Comparison of ENCODE assay signal across 1 cellular context in genomic region chr14:20657216-20658211, GRCh38.
TF ChIP-seq lines count a peak whose summit lies in the region.

No MANE protein-coding gene starts in this region.

TF ChIP-seq in HepG2, 621 proteins besides CTCF, POLR2A, EP300 and RAD21:
- no peak for TF ChIP-seq POLR2G (IDR thresholded peaks at IDR 0.05; ENCODE audit: low read depth, low read length)
- no peak for TF ChIP-seq HOXA5 (CRISPR knock-in tag; IDR thresholded peaks at IDR 0.05)
- 0 out of 2 replicates have a peak, but pooled peaks have one; percentile 16 for TF ChIP-seq TARDBP (CRISPR knock-in tag; IDR thresholded peaks at IDR 0.05)
- TF ChIP-seq GFI1 (CRISPR knock-in tag; IDR thresholded peaks at IDR 0.05; ENCODE audit: borderline replicate concordance), result no peak
- peak; percentile 55 for TF ChIP-seq STAG1 (CRISPR knock-in tag; IDR thresholded peaks at IDR 0.05)
- TF ChIP-seq TGIF2 (CRISPR knock-in tag; IDR thresholded peaks at IDR 0.05), result no peak
- TF ChIP-seq USF2 (IDR thresholded peaks at IDR 0.05; ENCODE audit: low read depth, low read length), result no peak
- TF ChIP-seq USF2 (CRISPR knock-in tag; IDR thresholded peaks at IDR 0.05; ENCODE audit: borderline replicate concordance), result no peak
- no peak for TF ChIP-seq ZNF326 (CRISPR knock-in tag; IDR thresholded peaks at IDR 0.05; ENCODE audit: borderline replicate concordance)
- TF ChIP-seq SMC3 (IDR thresholded peaks at IDR 0.05; ENCODE audit: low read length), result peak; percentile 37; the same call in 1 of the 2 replicates
- TF ChIP-seq UBTF (CRISPR knock-in tag; IDR thresholded peaks at IDR 0.05), result no peak
- TF ChIP-seq NR2F6 (IDR thresholded peaks at IDR 0.05), result no peak
- no peak for TF ChIP-seq NR2F6 (CRISPR knock-in tag; IDR thresholded peaks at IDR 0.05)
- TF ChIP-seq ZNF800 (CRISPR knock-in tag; IDR thresholded peaks at IDR 0.05), result no peak
- TF ChIP-seq ZEB1 (IDR thresholded peaks at IDR 0.05; ENCODE audit: insufficient replicate concordance, low read depth), result peak; percentile 84
- no peak for TF ChIP-seq PAWR (CRISPR knock-in tag; IDR thresholded peaks at IDR 0.05; ENCODE audit: borderline replicate concordance)
- TF ChIP-seq MAFK (conservative IDR thresholded peaks at IDR 0.05 in 1 of 2, IDR thresholded peaks at IDR 0.05 in 1 of 2; ENCODE audit: low read length in 2 of 2), result no peak
- TF ChIP-seq LBX2 (CRISPR knock-in tag; IDR thresholded peaks at IDR 0.05; ENCODE audit: borderline replicate concordance), result no peak
- peak; percentile 29; the same call in 1 of the 2 replicates for TF ChIP-seq FOSL2 (CRISPR knock-in tag; IDR thresholded peaks at IDR 0.05)
- 0 out of 2 replicates have a peak, but pooled peaks have one; percentile 15 for TF ChIP-seq GATAD1 (CRISPR knock-in tag; IDR thresholded peaks at IDR 0.05)
- peak; percentile 29; the same call in 1 of the 2 replicates for TF ChIP-seq MYC (CRISPR knock-in tag; IDR thresholded peaks at IDR 0.05; ENCODE audit: borderline replicate concordance)
